23 cellular contexts compared by ENCODE assay signal in the genomic region with DNA sequence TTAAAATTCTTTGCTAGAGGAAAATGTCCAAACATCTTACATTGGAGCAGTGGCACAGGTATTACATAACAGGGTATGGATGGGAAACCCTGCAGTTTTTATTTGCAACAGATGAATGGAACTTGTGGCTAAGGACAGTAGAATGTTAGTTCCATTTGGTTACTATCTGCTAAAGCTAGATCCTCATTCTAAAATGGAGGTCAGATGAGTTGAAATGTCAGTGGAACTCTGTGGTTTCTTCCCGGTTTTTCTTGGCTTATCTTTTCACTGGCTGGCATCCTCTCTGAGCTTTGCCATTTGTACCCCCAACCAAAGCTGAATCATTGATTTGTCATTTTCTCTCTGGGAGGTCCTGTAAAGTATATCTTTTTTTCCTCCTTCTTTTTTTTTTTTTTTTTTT.
DNase-seq lines count a peak whose midpoint lies in the region; ATAC-seq, FAIRE-seq and TF ChIP-seq lines count a peak whose summit lies in the region.
"Had no signal": no experiment of that assay in that cellular context is flagged by ENCODE, and none has a peak within 500 bp of the region (broad histone marks: within the 10 kb centered on the region; RNA-seq: fewer than 3 reads in every experiment).

No MANE protein-coding gene starts in this region.

- H3K27ac ChIP-seq in astrocyte (ENCODE audit: low read depth, low read length), result no peak overlapping the region
- H3K27ac ChIP-seq: A549, Peyer's patch had no signal

- TF ChIP-seq CTCF in astrocyte (IDR thresholded peaks at IDR 0.05; ENCODE audit: insufficient read depth, low read depth, low read length), result no peak

- H3K4me3 ChIP-seq in astrocyte (ENCODE audit: insufficient read depth, low read depth, low read length), result no peak overlapping the region
- H3K4me3 ChIP-seq: A549, GM12878, Peyer's patch had no signal

- no peak for FAIRE-seq in astrocyte (lab: Jason Lieb, UNC)
- FAIRE-seq: A549, D721Med had no signal

- peaks cover 5% of the 10 kb centered on the region for H3K36me3 Mint-ChIP-seq in astrocyte (ENCODE audit: low read depth, unreplicated experiment)
- H3K36me3 Mint-ChIP-seq in activated T-cell treated with anti-CD3 and anti-CD28 coated beads, Interleukin-2, amount 50 U/mL, for 4 hours (ENCODE audit: insufficient read depth), result peaks cover 31% of the 10 kb centered on the region

- H3K4me3 Mint-ChIP-seq in astrocyte (ENCODE audit: unreplicated experiment), result no peak overlapping the region
- no peak overlapping the region for H3K4me3 Mint-ChIP-seq in activated T-cell treated with anti-CD3 and anti-CD28 coated beads, Interleukin-2, amount 50 U/mL, for 4 hours
- H3K4me3 Mint-ChIP-seq: H9 had no signal

- H3K27me3 ChIP-seq in astrocyte (ENCODE audit: insufficient read depth, low read length), result no peaks in the 10 kb centered on the region
- H3K27me3 ChIP-seq: BE2C, Peyer's patch had no signal

- peak overlapping the region; percentile 47 for H3K27ac Mint-ChIP-seq in astrocyte (ENCODE audit: unreplicated experiment)

- no peaks in the 10 kb centered on the region for H4K20me1 ChIP-seq in astrocyte (ENCODE audit: insufficient read depth, low read length)

- no peaks in the 10 kb centered on the region for H3K4me1 ChIP-seq in astrocyte (ENCODE audit: insufficient read depth, low read length)
- H3K4me1 ChIP-seq: BE2C, Peyer's patch had no signal

- H3K4me1 Mint-ChIP-seq in astrocyte (ENCODE audit: low read depth, unreplicated experiment), result peaks cover 9% of the 10 kb centered on the region
- H3K4me1 Mint-ChIP-seq in activated T-cell treated with anti-CD3 and anti-CD28 coated beads, Interleukin-2, amount 50 U/mL, for 4 hours (ENCODE audit: low read depth), result peaks cover 3% of the 10 kb centered on the region
- H3K4me1 Mint-ChIP-seq: H9 had no signal

- no peaks in the 10 kb centered on the region for H3K9me3 ChIP-seq in astrocyte (ENCODE audit: insufficient read depth, low read depth, low read length)
- H3K9me3 ChIP-seq: A549, BE2C, Peyer's patch had no signal

- ATAC-seq in activated T-cell treated with anti-CD3 and anti-CD28 coated beads, Interleukin-2, amount 50 U/mL, for 4 hours, result no peak
- ATAC-seq in activated CD4-positive, CD25-positive, alpha-beta regulatory T cell treated with anti-CD3 and anti-CD28 coated beads, Interleukin-2, amount 50 U/mL, for 24 hours, result no peak
- ATAC-seq: A549, GM12878, Right ventricle myocardium inferior had no signal

- no peaks in the 10 kb centered on the region for H3K79me2 ChIP-seq in astrocyte (ENCODE audit: insufficient read depth, low read length)

- DNase-seq in EH (ENCODE audit: low read depth), result peak; percentile 8
- DNase-seq in LHCN-M2 (ENCODE audit: low read depth), result peak; percentile 50
- no peak for DNase-seq in astrocyte (ENCODE audit: low read depth)
- DNase-seq in iris pigment epithelial cell (ENCODE audit: low read depth), result peak; percentile 11
- DNase-seq in activated T-cell treated with anti-CD3 and anti-CD28 coated beads, Interleukin-2, amount 50 U/mL, for 4 hours, result no peak
- DNase-seq in HEK293T (ENCODE audit: extremely low spot score), result no peak
- no peak for DNase-seq in NCI-H2081 treated with DMSO at 0.1 percent for 48 hours (lab: John Stamatoyannopoulos, UW)
- DNase-seq: BE2C, DMS53, H9, Kasumi-1, NCI-H1092 treated with DMSO at 0.1 percent for 48 hours, NCI-H1436 treated with DMSO at 0.1 percent for 48 hours, NCI-H1930, NCI-H2227 treated with DMSO at 0.1 percent for 48 hours, NCI-H510A treated with DMSO at 0.1 percent for 48 hours, NCI-H748 treated with DMSO at 0.1 percent for 48 hours, Peyer's patch had no signal

- no peaks in the 10 kb centered on the region for H3K27me3 Mint-ChIP-seq in astrocyte (ENCODE audit: low read depth, unreplicated experiment)
- H3K27me3 Mint-ChIP-seq in activated T-cell treated with anti-CD3 and anti-CD28 coated beads, Interleukin-2, amount 50 U/mL, for 4 hours (ENCODE audit: low read depth), result no peaks in the 10 kb centered on the region

- CTCF ChIA-PET in HEK293T (lab: Yijun Ruan, JAX), result no interaction called here

- H3K9ac ChIP-seq in astrocyte (ENCODE audit: low read length), result no peak overlapping the region

- no peak overlapping the region for H2AFZ ChIP-seq in astrocyte (ENCODE audit: low read depth, low read length)

- peaks cover 2% of the 10 kb centered on the region for H3K36me3 ChIP-seq in astrocyte (ENCODE audit: insufficient read depth, low read length)

- H3K4me2 ChIP-seq in astrocyte (ENCODE audit: low read length), result no peak overlapping the region
- H3K4me2 ChIP-seq: A549 had no signal

- POLR2A ChIA-PET in HEK293T (lab: Yijun Ruan, JAX), result no interaction called here

- no peaks in the 10 kb centered on the region for H3K9me3 Mint-ChIP-seq in astrocyte (ENCODE audit: unreplicated experiment)
- H3K9me3 Mint-ChIP-seq in activated T-cell treated with anti-CD3 and anti-CD28 coated beads, Interleukin-2, amount 50 U/mL, for 4 hours, result no peaks in the 10 kb centered on the region
- H3K9me3 Mint-ChIP-seq: H9 had no signal

TF ChIP-seq in HEK293T, 16 proteins besides CTCF, POLR2A, EP300 and RAD21:
- TF ChIP-seq L3MBTL2 (conservative IDR thresholded peaks at IDR 0.05) (no peak), LEF1 (IDR thresholded peaks at IDR 0.05; ENCODE audit: borderline replicate concordance) (no peak), HDGF (IDR thresholded peaks at IDR 0.05; ENCODE audit: borderline replicate concordance) (no peak)

Comparison
In these comparisons a context has a peak if more than half of its experiments do, and no peak if none do; other contexts are left out.
1. DNase-seq: peak in EH (single experiment), LHCN-M2 (single experiment) and iris pigment epithelial cell (single experiment); none in astrocyte (single experiment), activated T-cell treated with anti-CD3 and anti-CD28 coated beads, Interleukin-2, amount 50 U/mL, for 4 hours (single experiment), HEK293T (single experiment) and NCI-H2081 treated with DMSO at 0.1 percent for 48 hours (single experiment).